8 cellular contexts compared by ENCODE assay signal in genomic region chr1:153627797-153628626, GRCh38. TPM values are rescaled to one million over a fixed set of nuclear protein-coding genes. Genes with fewer than 3 reads are reported as not detected.
DNase-seq lines count a peak whose midpoint lies in the region; ATAC-seq and TF ChIP-seq lines count a peak whose summit lies in the region.

Gene S100A1, plus strand, starts transcription at chr1:153628434. Its CDS starts 2,088 bp downstream, at chr1:153630522.

- H3K4me1 Mint-ChIP-seq in activated CD8-positive, alpha-beta T cell treated with anti-CD3 and anti-CD28 coated beads, Interleukin-2, amount 10 ng/mL, durations not matched to agents 7 days and 5 days (ENCODE audit: low read depth), result peaks cover 22% of the 10 kb centered on the region
- peaks cover 18% of the 10 kb centered on the region for H3K4me1 Mint-ChIP-seq in activated CD8-positive, alpha-beta T cell treated with anti-CD3 and anti-CD28 coated beads for 36 hours (ENCODE audit: low read depth)
- H3K4me1 Mint-ChIP-seq in endothelial cell (ENCODE audit: unreplicated experiment) (peaks cover 49% of the 10 kb centered on the region), mesothelial cell of epicardium (peaks cover 44% of the 10 kb centered on the region)
- peaks cover 13% of the 10 kb centered on the region for H3K4me1 Mint-ChIP-seq in activated CD4-positive, alpha-beta T cell treated with anti-CD3 and anti-CD28 coated beads, Interleukin-2, amount 10 ng/mL, durations not matched to agents 7 days and 5 days

- ATAC-seq in activated CD8-positive, alpha-beta T cell treated with anti-CD3 and anti-CD28 coated beads, Interleukin-2, amount 10 ng/mL, durations not matched to agents 7 days and 5 days, result no peak
- ATAC-seq in activated CD8-positive, alpha-beta T cell treated with anti-CD3 and anti-CD28 coated beads for 36 hours, result no peak
- ATAC-seq in upper lobe of right lung (no peak), HG03135 (IDR thresholded peaks at IDR 0.05; ENCODE audit: unreplicated experiment) (no peak)

- H3K27me3 ChIP-seq in upper lobe of right lung, result no peaks in the 10 kb centered on the region

- H3K4me1 ChIP-seq in upper lobe of right lung, result peaks cover 36% of the 10 kb centered on the region

- POLR2A ChIA-PET in activated CD8-positive, alpha-beta T cell treated with anti-CD3 and anti-CD28 coated beads, Interleukin-2, amount 10 ng/mL, durations not matched to agents 7 days and 5 days (lab: Charles Lee), result interaction anchor here (0.9 to 1.1 kb wide), 3 partner anchors 12 to 32 kb away, joined by 3 to 4 read pairs (median 3); partner anchors contain the start of gene S100A14
- POLR2A ChIA-PET in activated CD8-positive, alpha-beta T cell treated with anti-CD3 and anti-CD28 coated beads for 36 hours (lab: Charles Lee), result interaction anchor here (1.1 to 1.3 kb wide), 3 partner anchors 18 to 88 kb away, joined by 3 read pairs; partner anchors contain the start of gene S100A5
- POLR2A ChIA-PET in activated CD4-positive, alpha-beta T cell treated with anti-CD3 and anti-CD28 coated beads, Interleukin-2, amount 10 ng/mL, durations not matched to agents 7 days and 5 days (lab: Charles Lee), result interaction anchor here (0.6 kb wide), 1 partner anchor 74 kb away, joined by 3 read pairs; no protein-coding TSS in a partner anchor

- no peak for TF ChIP-seq CTCF in activated CD8-positive, alpha-beta T cell treated with anti-CD3 and anti-CD28 coated beads for 36 hours (IDR thresholded peaks at IDR 0.05)
- TF ChIP-seq CTCF in endothelial cell (IDR thresholded peaks at IDR 0.05; ENCODE audit: unreplicated experiment), result peak; percentile 22
- peak; percentile 18 for TF ChIP-seq CTCF in mesothelial cell of epicardium (IDR thresholded peaks at IDR 0.05; ENCODE audit: unreplicated experiment)
- TF ChIP-seq CTCF in upper lobe of right lung (IDR thresholded peaks at IDR 0.05), result no peak

- no peaks in the 10 kb centered on the region for H3K27me3 Mint-ChIP-seq in activated CD8-positive, alpha-beta T cell treated with anti-CD3 and anti-CD28 coated beads, Interleukin-2, amount 10 ng/mL, durations not matched to agents 7 days and 5 days (ENCODE audit: low read depth)
- H3K27me3 Mint-ChIP-seq in activated CD8-positive, alpha-beta T cell treated with anti-CD3 and anti-CD28 coated beads for 36 hours, result peaks cover 9% of the 10 kb centered on the region
- H3K27me3 Mint-ChIP-seq in endothelial cell (ENCODE audit: unreplicated experiment), result peaks cover 17% of the 10 kb centered on the region
- no peaks in the 10 kb centered on the region for H3K27me3 Mint-ChIP-seq in mesothelial cell of epicardium (ENCODE audit: low read depth)
- H3K27me3 Mint-ChIP-seq in activated CD4-positive, alpha-beta T cell treated with anti-CD3 and anti-CD28 coated beads, Interleukin-2, amount 10 ng/mL, durations not matched to agents 7 days and 5 days, result no peaks in the 10 kb centered on the region

- H3K4me3 Mint-ChIP-seq in activated CD8-positive, alpha-beta T cell treated with anti-CD3 and anti-CD28 coated beads, Interleukin-2, amount 10 ng/mL, durations not matched to agents 7 days and 5 days, result no peak within 1 kb of the TSS
- H3K4me3 Mint-ChIP-seq in activated CD8-positive, alpha-beta T cell treated with anti-CD3 and anti-CD28 coated beads for 36 hours, result no peak within 1 kb of the TSS
- H3K4me3 Mint-ChIP-seq in endothelial cell (ENCODE audit: unreplicated experiment), result peak within 1 kb of the TSS; percentile 93
- peak within 1 kb of the TSS; percentile 80 for H3K4me3 Mint-ChIP-seq in mesothelial cell of epicardium
- H3K4me3 Mint-ChIP-seq in activated CD4-positive, alpha-beta T cell treated with anti-CD3 and anti-CD28 coated beads, Interleukin-2, amount 10 ng/mL, durations not matched to agents 7 days and 5 days, result no peak within 1 kb of the TSS

- H3K9me3 ChIP-seq in upper lobe of right lung, result no peaks in the 10 kb centered on the region

- peak within 1 kb of the TSS; percentile 62 for H3K4me3 ChIP-seq in upper lobe of right lung

- intact Hi-C loops in activated CD8-positive, alpha-beta T cell treated with anti-CD3 and anti-CD28 coated beads for 36 hours (cut with micrococcal nuclease), result no loop called here
- intact Hi-C loops in upper lobe of right lung (cut with DNase I), result loop anchor here (10.0 kb wide), 1 partner anchor 53 kb away; no protein-coding TSS in a partner anchor

- DNase-seq in activated CD8-positive, alpha-beta T cell treated with anti-CD3 and anti-CD28 coated beads, Interleukin-2, amount 10 ng/mL, durations not matched to agents 7 days and 5 days, result no peak
- DNase-seq in activated CD8-positive, alpha-beta T cell treated with anti-CD3 and anti-CD28 coated beads for 36 hours, result no peak
- no peak for DNase-seq in endothelial cell (ENCODE audit: low spot score)
- DNase-seq in mesothelial cell of epicardium (ENCODE audit: low spot score in 2 of 2, unreplicated experiment in 2 of 2), result no peak
- DNase-seq in upper lobe of right lung, result no peak
- no peak for DNase-seq in activated CD4-positive, alpha-beta T cell treated with anti-CD3 and anti-CD28 coated beads, Interleukin-2, amount 10 ng/mL, durations not matched to agents 7 days and 5 days
- no peak for DNase-seq in AG08396 (ENCODE audit: low spot score)

- CTCF ChIA-PET in activated CD8-positive, alpha-beta T cell treated with anti-CD3 and anti-CD28 coated beads, Interleukin-2, amount 10 ng/mL, durations not matched to agents 7 days and 5 days (lab: Charles Lee), result interaction anchor here (0.9 to 6.9 kb wide), 12 partner anchors 10 to 358 kb away, joined by 3 to 51 read pairs (median 5); partner anchors contain the start of genes RAB13, S100A14, S100A16 and S100A4
- CTCF ChIA-PET in activated CD8-positive, alpha-beta T cell treated with anti-CD3 and anti-CD28 coated beads for 36 hours (lab: Charles Lee), result interaction anchor here (0.9 to 6.4 kb wide), 12 partner anchors 11 to 322 kb away, joined by 3 to 60 read pairs (median 6); partner anchors contain the start of gene S100A14
- CTCF ChIA-PET in activated CD4-positive, alpha-beta T cell treated with anti-CD3 and anti-CD28 coated beads, Interleukin-2, amount 10 ng/mL, durations not matched to agents 7 days and 5 days (lab: Charles Lee), result interaction anchor here (0.8 to 3.6 kb wide), 12 partner anchors 10 to 131 kb away, joined by 3 to 45 read pairs (median 4); partner anchors contain the start of genes S100A14, S100A16 and S100A6

- no peaks in the 10 kb centered on the region for H3K36me3 ChIP-seq in upper lobe of right lung

- H3K27ac Mint-ChIP-seq in activated CD8-positive, alpha-beta T cell treated with anti-CD3 and anti-CD28 coated beads, Interleukin-2, amount 10 ng/mL, durations not matched to agents 7 days and 5 days, result peak within 1 kb of the TSS; percentile 9
- H3K27ac Mint-ChIP-seq in activated CD8-positive, alpha-beta T cell treated with anti-CD3 and anti-CD28 coated beads for 36 hours, result no peak within 1 kb of the TSS
- H3K27ac Mint-ChIP-seq in endothelial cell (ENCODE audit: unreplicated experiment), result peak within 1 kb of the TSS; percentile 93
- H3K27ac Mint-ChIP-seq in mesothelial cell of epicardium, result peak within 1 kb of the TSS; percentile 97
- H3K27ac Mint-ChIP-seq in activated CD4-positive, alpha-beta T cell treated with anti-CD3 and anti-CD28 coated beads, Interleukin-2, amount 10 ng/mL, durations not matched to agents 7 days and 5 days, result no peak within 1 kb of the TSS

- no peaks in the 10 kb centered on the region for H3K9me3 Mint-ChIP-seq in activated CD8-positive, alpha-beta T cell treated with anti-CD3 and anti-CD28 coated beads, Interleukin-2, amount 10 ng/mL, durations not matched to agents 7 days and 5 days (ENCODE audit: insufficient read depth)
- H3K9me3 Mint-ChIP-seq in activated CD8-positive, alpha-beta T cell treated with anti-CD3 and anti-CD28 coated beads for 36 hours, result no peaks in the 10 kb centered on the region
- H3K9me3 Mint-ChIP-seq in endothelial cell (ENCODE audit: unreplicated experiment) (peaks cover 3% of the 10 kb centered on the region), mesothelial cell of epicardium (no peaks in the 10 kb centered on the region)
- H3K9me3 Mint-ChIP-seq in activated CD4-positive, alpha-beta T cell treated with anti-CD3 and anti-CD28 coated beads, Interleukin-2, amount 10 ng/mL, durations not matched to agents 7 days and 5 days, result no peaks in the 10 kb centered on the region

- peaks cover 4% of the 10 kb centered on the region for H3K36me3 Mint-ChIP-seq in activated CD8-positive, alpha-beta T cell treated with anti-CD3 and anti-CD28 coated beads, Interleukin-2, amount 10 ng/mL, durations not matched to agents 7 days and 5 days (ENCODE audit: low read depth)
- peaks cover 1% of the 10 kb centered on the region for H3K36me3 Mint-ChIP-seq in activated CD8-positive, alpha-beta T cell treated with anti-CD3 and anti-CD28 coated beads for 36 hours (ENCODE audit: low read depth)
- H3K36me3 Mint-ChIP-seq in endothelial cell (ENCODE audit: low read depth, unreplicated experiment) (peaks cover 22% of the 10 kb centered on the region), mesothelial cell of epicardium (peaks cover 10% of the 10 kb centered on the region)
- peaks cover 2% of the 10 kb centered on the region for H3K36me3 Mint-ChIP-seq in activated CD4-positive, alpha-beta T cell treated with anti-CD3 and anti-CD28 coated beads, Interleukin-2, amount 10 ng/mL, durations not matched to agents 7 days and 5 days (ENCODE audit: low read depth)

- H3K27ac ChIP-seq in upper lobe of right lung, result peak within 1 kb of the TSS; percentile 93

RNA-seq across cellular contexts. Expression of gene S100A1, which starts in this region (rescaled TPM):
- not detected for total RNA-seq in activated CD8-positive, alpha-beta T cell treated with anti-CD3 and anti-CD28 coated beads, Interleukin-2, amount 10 ng/mL, durations not matched to agents 7 days and 5 days
- total RNA-seq in activated CD8-positive, alpha-beta T cell treated with anti-CD3 and anti-CD28 coated beads for 36 hours, result not detected
- total RNA-seq in endothelial cell (ENCODE audit: unreplicated experiment) (not detected), mesothelial cell of epicardium (0.58 to 0.59 TPM in 2 of 3 replicates, not detected in the other), upper lobe of right lung (not detected)
- total RNA-seq in activated CD4-positive, alpha-beta T cell treated with anti-CD3 and anti-CD28 coated beads, Interleukin-2, amount 10 ng/mL, durations not matched to agents 7 days and 5 days, result not detected

Comparison
In these comparisons a context has a peak if more than half of its experiments do, and no peak if none do; other contexts are left out.
1. H3K27ac Mint-ChIP-seq: peak in activated CD8-positive, alpha-beta T cell treated with anti-CD3 and anti-CD28 coated beads, Interleukin-2, amount 10 ng/mL, durations not matched to agents 7 days and 5 days (single experiment), endothelial cell (single experiment) and mesothelial cell of epicardium (single experiment); none in activated CD8-positive, alpha-beta T cell treated with anti-CD3 and anti-CD28 coated beads for 36 hours (single experiment) and activated CD4-positive, alpha-beta T cell treated with anti-CD3 and anti-CD28 coated beads, Interleukin-2, amount 10 ng/mL, durations not matched to agents 7 days and 5 days (single experiment).
2. H3K4me3 Mint-ChIP-seq: peak in endothelial cell (single experiment) and mesothelial cell of epicardium (single experiment); none in activated CD8-positive, alpha-beta T cell treated with anti-CD3 and anti-CD28 coated beads, Interleukin-2, amount 10 ng/mL, durations not matched to agents 7 days and 5 days (single experiment), activated CD8-positive, alpha-beta T cell treated with anti-CD3 and anti-CD28 coated beads for 36 hours (single experiment) and activated CD4-positive, alpha-beta T cell treated with anti-CD3 and anti-CD28 coated beads, Interleukin-2, amount 10 ng/mL, durations not matched to agents 7 days and 5 days (single experiment).
3. CTCF ChIP-seq: peak in endothelial cell (single experiment) and mesothelial cell of epicardium (single experiment); none in activated CD8-positive, alpha-beta T cell treated with anti-CD3 and anti-CD28 coated beads for 36 hours (single experiment) and upper lobe of right lung (single experiment).